8 cellular contexts compared by ENCODE assay signal in genomic region chr15:42920281-42921048, GRCh38. TPM values are rescaled to one million over a fixed set of nuclear protein-coding genes. Genes with fewer than 3 reads are reported as not detected.
DNase-seq lines count a peak whose midpoint lies in the region; ATAC-seq and TF ChIP-seq lines count a peak whose summit lies in the region.

Gene TTBK2, minus strand, starts transcription at chr15:42920778. Its CDS starts 42,161 bp downstream, at chr15:42878617.

- peak; percentile 97 for ATAC-seq in DND-41 (ENCODE audit: insufficient read depth, low read depth)
- ATAC-seq in naive thymus-derived CD4-positive, alpha-beta T cell = peak; percentile 98
- peak; percentile 95 for ATAC-seq in stimulated activated naive B cell treated with anti-CD40 and anti-IgM and Interleukin-4, amounts not matched to agents 10 μg/mL and 1 μg/mL and 100 μg/mL, for 72 hours (replicated peaks)

- H2AFZ ChIP-seq in DND-41 (ENCODE audit: low read depth, low read length) (peak within 1 kb of the TSS; percentile 87), GM23248 (peak within 1 kb of the TSS; percentile 97), fibroblast of lung (ENCODE audit: low read length) (peak within 1 kb of the TSS; percentile 99)

- peaks cover 0 to 3% (median 0%) of the 10 kb centered on the region in 5 donors for H3K27me3 Mint-ChIP-seq in naive thymus-derived CD4-positive, alpha-beta T cell
- H3K27me3 Mint-ChIP-seq in stimulated activated naive B cell treated with anti-CD40 and anti-IgM and Interleukin-4, amounts not matched to agents 10 μg/mL and 1 μg/mL and 100 μg/mL, for 72 hours = no peaks in the 10 kb centered on the region

- H3K9me3 Mint-ChIP-seq in naive thymus-derived CD4-positive, alpha-beta T cell = peaks cover 0 to 5% (median 0%) of the 10 kb centered on the region in 11 donors
- no peaks in the 10 kb centered on the region for H3K9me3 Mint-ChIP-seq in stimulated activated naive B cell treated with anti-CD40 and anti-IgM and Interleukin-4, amounts not matched to agents 10 μg/mL and 1 μg/mL and 100 μg/mL, for 72 hours

- H3K4me3 Mint-ChIP-seq in naive thymus-derived CD4-positive, alpha-beta T cell = peak within 1 kb of the TSS; percentile 93 to 100 (median 97)
- peak within 1 kb of the TSS; percentile 87 to 94 for H3K4me3 Mint-ChIP-seq in stimulated activated naive B cell treated with anti-CD40 and anti-IgM and Interleukin-4, amounts not matched to agents 10 μg/mL and 1 μg/mL and 100 μg/mL, for 72 hours

- WGBS in GM23248 (ENCODE audit: low coverage in 1 of 2, low lambda C conversion rate in 2 of 2, missing lambda C conversion rate in 2 of 2), 2 experiments = 0 to 1% methylated on average over 40 to 57 of the region's 75 CpGs

- in situ Hi-C loops in GM23248 (cut with MboI) = loop anchor here (10.0 kb wide), 1 partner anchor 206 kb away; no protein-coding TSS in a partner anchor

- H3K79me2 ChIP-seq in DND-41 (ENCODE audit: insufficient read depth, low read length) (peaks cover 46% of the 10 kb centered on the region), GM23248 (ENCODE audit: insufficient read depth) (peaks cover 42% of the 10 kb centered on the region), fibroblast of lung (ENCODE audit: control insufficient read depth, insufficient read depth, low read length) (peaks cover 11% of the 10 kb centered on the region)

- H3K27ac ChIP-seq in DND-41 (ENCODE audit: low read length) = peak within 1 kb of the TSS; percentile 69
- peak within 1 kb of the TSS; percentile 52 for H3K27ac ChIP-seq in GM23248
- H3K27ac ChIP-seq in fibroblast of lung (ENCODE audit: insufficient read depth, low read length) = peak within 1 kb of the TSS; percentile 23
- H3K27ac ChIP-seq in naive thymus-derived CD4-positive, alpha-beta T cell (ENCODE audit: low read depth, low read length) = peak within 1 kb of the TSS; percentile 71

- H3K4me1 ChIP-seq in DND-41 (ENCODE audit: insufficient read depth, low read length) = peaks cover 42% of the 10 kb centered on the region
- H3K4me1 ChIP-seq in GM23248 (ENCODE audit: insufficient read depth) = peaks cover 13% of the 10 kb centered on the region
- H3K4me1 ChIP-seq in fibroblast of lung (ENCODE audit: control insufficient read depth, extremely low read depth, insufficient read depth, low read length) = peaks cover 2% of the 10 kb centered on the region
- H3K4me1 ChIP-seq in naive thymus-derived CD4-positive, alpha-beta T cell (ENCODE audit: control insufficient read depth in 2 of 2, insufficient read depth in 2 of 2, low read length in 2 of 2) = peaks cover 4 to 5% of the 10 kb centered on the region in 2 donors

- TF ChIP-seq CTCF in DND-41 (IDR thresholded peaks at IDR 0.05; ENCODE audit: borderline replicate concordance, extremely low read depth, low read length, poor library complexity, severe bottlenecking) = no peak
- TF ChIP-seq CTCF in fibroblast of lung (conservative IDR thresholded peaks at IDR 0.05 in 1 of 2, IDR thresholded peaks at IDR 0.05 in 1 of 2; ENCODE audit: low read depth in 1 of 2, low read length in 2 of 2) = no peak

- no peaks in the 10 kb centered on the region for H3K9me2 ChIP-seq in GM23248 (ENCODE audit: insufficient read depth)

- peak within 1 kb of the TSS; percentile 71 for H3K9ac ChIP-seq in DND-41 (ENCODE audit: low read depth, low read length)
- peak within 1 kb of the TSS; percentile 70 for H3K9ac ChIP-seq in GM23248
- peak within 1 kb of the TSS; percentile 63 for H3K9ac ChIP-seq in fibroblast of lung (ENCODE audit: insufficient read depth, low read length)

- no peaks in the 10 kb centered on the region for H3K36me3 ChIP-seq in DND-41 (ENCODE audit: insufficient read depth, low read length)
- no peaks in the 10 kb centered on the region for H3K36me3 ChIP-seq in GM23248 (ENCODE audit: low read depth)
- H3K36me3 ChIP-seq in fibroblast of lung (ENCODE audit: control insufficient read depth, insufficient read depth, low read length) = no peaks in the 10 kb centered on the region
- peaks cover 0 to 8% (median 0%) of the 10 kb centered on the region in 3 experiments for H3K36me3 ChIP-seq in naive thymus-derived CD4-positive, alpha-beta T cell (ENCODE audit: control insufficient read depth in 2 of 3, insufficient read depth in 3 of 3, low read length in 3 of 3)

- H3K4me2 ChIP-seq in DND-41 (ENCODE audit: insufficient read depth, low read length) = peak within 1 kb of the TSS; percentile 93
- H3K4me2 ChIP-seq in GM23248 (ENCODE audit: unreplicated experiment) = peak within 1 kb of the TSS; percentile 91
- peak within 1 kb of the TSS; percentile 82 for H3K4me2 ChIP-seq in fibroblast of lung (ENCODE audit: extremely low read depth, insufficient read depth, low read length)

- H3F3A ChIP-seq in GM23248 (ENCODE audit: insufficient read depth) = peaks cover 16% of the 10 kb centered on the region

- H3K27ac Mint-ChIP-seq in naive thymus-derived CD4-positive, alpha-beta T cell = peak within 1 kb of the TSS; percentile 88 to 97 (median 95)
- H3K27ac Mint-ChIP-seq in stimulated activated naive B cell treated with anti-CD40 and anti-IgM and Interleukin-4, amounts not matched to agents 10 μg/mL and 1 μg/mL and 100 μg/mL, for 72 hours = peak within 1 kb of the TSS; percentile 94

- POLR2A ChIA-PET in naive thymus-derived CD4-positive, alpha-beta T cell (lab: Charles Lee) = interaction anchor here (1.0 to 1.3 kb wide), 2 partner anchors 9 to 15 kb away, joined by 5 to 7 read pairs; no protein-coding TSS in a partner anchor

- intact Hi-C loops in naive thymus-derived CD4-positive, alpha-beta T cell (cut with micrococcal nuclease) = loop anchor here (1.0 to 5.0 kb wide), 15 partner anchors 183 to 1690 kb away; partner anchors contain the start of genes CCNDBP1 (in 2 of the 2), CDAN1 (in 2 of the 2), GANC (in 2 of the 2) and STARD9 (in 2 of the 2)

- H3K9me3 ChIP-seq in DND-41 (ENCODE audit: insufficient read depth, low read length, severe bottlenecking) = no peaks in the 10 kb centered on the region
- no peaks in the 10 kb centered on the region for H3K9me3 ChIP-seq in GM23248 (ENCODE audit: low read depth)
- no peaks in the 10 kb centered on the region for H3K9me3 ChIP-seq in fibroblast of lung (ENCODE audit: control insufficient read depth, insufficient read depth, low read depth, low read length)
- H3K9me3 ChIP-seq in naive thymus-derived CD4-positive, alpha-beta T cell (ENCODE audit: control insufficient read depth in 2 of 3, low read length in 3 of 3) = no peaks in the 10 kb centered on the region

- H3K4me1 Mint-ChIP-seq in naive thymus-derived CD4-positive, alpha-beta T cell = peaks cover 14 to 42% (median 29%) of the 10 kb centered on the region in 7 donors
- peaks cover 17 to 36% of the 10 kb centered on the region in 2 donors for H3K4me1 Mint-ChIP-seq in stimulated activated naive B cell treated with anti-CD40 and anti-IgM and Interleukin-4, amounts not matched to agents 10 μg/mL and 1 μg/mL and 100 μg/mL, for 72 hours

- DNase-seq in DND-41 (peak; percentile 97), GM23248 (peak; percentile 99), Kasumi-1 (lab: John Stamatoyannopoulos, UW) (peak; percentile 89 to 92), RPMI7951 (ENCODE audit: low read depth) (peak; percentile 99), fibroblast of lung (ENCODE audit: low read depth in 2 of 2) (peak; percentile 98 to 99)
- peak; percentile 94 to 96 for DNase-seq in activated T-helper 1 cell treated with anti-CD3 and anti-CD28 coated beads, Interleukin-2, amount 50 U/mL, for 16 hours (ENCODE audit: low read depth in 1 of 2, low spot score in 1 of 2)
- peak; percentile 93 to 98 (median 97) for DNase-seq in naive thymus-derived CD4-positive, alpha-beta T cell
- peak; percentile 98 for DNase-seq in stimulated activated naive B cell treated with anti-CD40 and anti-IgM and Interleukin-4, amounts not matched to agents 10 μg/mL and 1 μg/mL and 100 μg/mL, for 72 hours

- no peaks in the 10 kb centered on the region for H3K27me3 ChIP-seq in DND-41 (ENCODE audit: insufficient read depth, low read length, poor library complexity)
- H3K27me3 ChIP-seq in GM23248 (replicated peaks; ENCODE audit: insufficient read depth) = no peaks in the 10 kb centered on the region
- no peaks in the 10 kb centered on the region for H3K27me3 ChIP-seq in fibroblast of lung (ENCODE audit: control insufficient read depth, insufficient read depth, low read length)
- no peaks in the 10 kb centered on the region for H3K27me3 ChIP-seq in naive thymus-derived CD4-positive, alpha-beta T cell (ENCODE audit: control insufficient read depth in 2 of 2, insufficient read depth in 2 of 2, low read length in 2 of 2)

- peaks cover 0 to 5% (median 0%) of the 10 kb centered on the region in 5 donors for H3K36me3 Mint-ChIP-seq in naive thymus-derived CD4-positive, alpha-beta T cell
- no peaks in the 10 kb centered on the region for H3K36me3 Mint-ChIP-seq in stimulated activated naive B cell treated with anti-CD40 and anti-IgM and Interleukin-4, amounts not matched to agents 10 μg/mL and 1 μg/mL and 100 μg/mL, for 72 hours

- CTCF ChIA-PET in naive thymus-derived CD4-positive, alpha-beta T cell (lab: Charles Lee) = no interaction called here

- H4K20me1 ChIP-seq in DND-41 (ENCODE audit: insufficient read depth, low read length) (peaks cover 8% of the 10 kb centered on the region; the same call in 1 of the 2 replicates), GM23248 (ENCODE audit: insufficient read depth) (no peaks in the 10 kb centered on the region), fibroblast of lung (ENCODE audit: control insufficient read depth, extremely low read depth, insufficient read depth, low read length) (no peaks in the 10 kb centered on the region)

- peak within 1 kb of the TSS; percentile 76 to 80 for H3K4me3 ChIP-seq in DND-41 (ENCODE audit: low read depth in 1 of 2, low read length in 2 of 2)
- H3K4me3 ChIP-seq in GM23248 = peak within 1 kb of the TSS; percentile 82
- H3K4me3 ChIP-seq in fibroblast of lung (replicated peaks in 1 of 4; ENCODE audit: control extremely low read depth in 1 of 4, insufficient read depth in 1 of 4, low read depth in 3 of 4, low read length in 4 of 4) = peak within 1 kb of the TSS; percentile 53 to 84 (median 68)
- H3K4me3 ChIP-seq in naive thymus-derived CD4-positive, alpha-beta T cell (ENCODE audit: low read length) = peak within 1 kb of the TSS; percentile 89

RNA-seq across cellular contexts. Expression of gene TTBK2, which starts in this region (rescaled TPM):
- 6.3 and 7.6 TPM in 2 replicates for total RNA-seq in GM23248 (2014; rRNA removed; shearing (Covaris generic))
- polyA plus RNA-seq in GM23248 (2016; fragmentation: Nextera tagmentation; extraction: Ambion mirVana) = 4.7 and 5.1 TPM in 2 replicates
- total RNA-seq in RPMI7951 (2014; rRNA removed; shearing (Covaris generic)) = 8.9 and 14.6 TPM in 2 replicates
- total RNA-seq in fibroblast of lung = 10.8 and 16.2 TPM in 2 replicates
- polyA plus RNA-seq in fibroblast of lung = 4.3 and 5.6 TPM in 2 replicates
- polyA plus RNA-seq in fibroblast of lung (2012) = 2.7 and 3.2 TPM in 2 replicates
- 1.7 and 5.3 TPM in 2 replicates for polyA minus RNA-seq in fibroblast of lung (ENCODE audit: low replicate concordance)
- total RNA-seq in naive thymus-derived CD4-positive, alpha-beta T cell = 10 to 100 TPM; 15.7 to 30.5 (median 28.8) TPM
- 10 to 100 TPM; 12.5 to 16.4 TPM for polyA plus RNA-seq in naive thymus-derived CD4-positive, alpha-beta T cell

Comparison
In these comparisons a context has a peak if more than half of its experiments do, and no peak if none do; other contexts are left out.
1. Peak in every context shown above with its lines: DNase-seq, ATAC-seq, H3K4me3 ChIP-seq and H3K27ac ChIP-seq.